Comparison of ENCODE assay signal across 24 cellular contexts in the genomic region with DNA sequence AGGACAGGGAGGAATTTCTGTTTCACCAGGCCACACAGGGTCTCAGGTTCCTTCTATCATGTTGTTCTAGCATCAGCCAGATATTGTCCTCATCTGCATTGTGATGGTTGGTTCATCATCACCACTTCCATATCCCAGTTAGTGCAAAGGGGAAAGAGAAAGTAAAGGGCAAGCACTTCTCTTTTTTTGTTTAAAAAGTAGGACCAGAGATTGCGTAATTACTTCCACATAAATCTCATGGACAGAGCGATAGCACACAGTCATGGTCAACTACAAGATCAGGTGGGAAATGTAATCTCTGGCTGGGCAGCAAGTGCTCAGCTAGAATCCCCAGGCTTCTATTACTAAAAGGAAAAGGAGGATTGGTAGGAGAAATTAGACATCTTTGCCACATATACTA.
A peak's percentile ranks its signal among the peaks of the same experiment; 100 is the strongest.
DNase-seq lines count a peak whose midpoint lies in the region; TF ChIP-seq lines count a peak whose summit lies in the region.
"Had no signal": no experiment of that assay in that cellular context is flagged by ENCODE, and none has a peak within 500 bp of the region (broad histone marks: within the 10 kb centered on the region; RNA-seq: fewer than 3 reads in every experiment).

No MANE protein-coding gene starts in this region.

- TF ChIP-seq EP300 in Ishikawa (IDR thresholded peaks at IDR 0.05; ENCODE audit: borderline replicate concordance) (no peak), neural cell (conservative IDR thresholded peaks at IDR 0.05; ENCODE audit: poor library complexity, severe bottlenecking) (no peak)

- no peak overlapping the region for H2AFZ ChIP-seq in neural cell (ENCODE audit: low read depth, low read length)
- H2AFZ ChIP-seq in osteoblast (ENCODE audit: low read length) = no peak overlapping the region
- H2AFZ ChIP-seq: hepatocyte had no signal

- no peaks in the 10 kb centered on the region for H3K9me2 ChIP-seq in neural cell (ENCODE audit: insufficient read depth, low read length)
- H3K9me2 ChIP-seq: SK-N-SH had no signal

- intact Hi-C loops in adrenal gland (cut with DNase I) = no loop called here

- H3K79me2 ChIP-seq in neural cell (replicated peaks; ENCODE audit: insufficient read depth, low read length) = no peaks in the 10 kb centered on the region
- no peaks in the 10 kb centered on the region for H3K79me2 ChIP-seq in osteoblast (ENCODE audit: insufficient read depth, low read length)
- H3K79me2 ChIP-seq: hepatocyte had no signal

- H3K4me3 ChIP-seq in adrenal gland = no peak overlapping the region
- H3K4me3 ChIP-seq in neural cell (ENCODE audit: low read length) = no peak overlapping the region
- H3K4me3 ChIP-seq in osteoblast (ENCODE audit: insufficient read depth, low read length) = no peak overlapping the region
- H3K4me3 ChIP-seq: hepatocyte, lower lobe of right lung, psoas muscle, transverse colon had no signal

- H3K36me3 ChIP-seq in adrenal gland (replicated peaks in 1 of 2) (no peaks in the 10 kb centered on the region), neural cell (ENCODE audit: insufficient read depth, low read length) (peaks cover 2% of the 10 kb centered on the region), osteoblast (ENCODE audit: insufficient read depth, low read length) (no peaks in the 10 kb centered on the region)
- H3K36me3 ChIP-seq: lower lobe of right lung, transverse colon had no signal

- no peaks in the 10 kb centered on the region for H4K20me1 ChIP-seq in neural cell (ENCODE audit: insufficient read depth)
- no peaks in the 10 kb centered on the region for H4K20me1 ChIP-seq in osteoblast (ENCODE audit: insufficient read depth, low read length)

- in situ Hi-C loops in GM13976 (cut with MboI; ENCODE audit: low sequenced_read_pairs, unreplicated experiment) = no loop called here

- 18 to 31% (median 30%) methylated on average over 2 of the region's 2 CpGs for WGBS in adrenal gland, 4 donors

- H3K27ac ChIP-seq in adrenal gland (no peak overlapping the region), neural cell (ENCODE audit: low read length) (peak overlapping the region; percentile 29), osteoblast (ENCODE audit: low read depth, low read length) (no peak overlapping the region)
- H3K27ac ChIP-seq: hepatocyte, lower lobe of right lung, psoas muscle, transverse colon had no signal

- TF ChIP-seq POLR2A in adrenal gland (IDR thresholded peaks at IDR 0.05) = no peak

- H3K4me2 ChIP-seq in neural cell (ENCODE audit: low read length) (no peak overlapping the region), osteoblast (ENCODE audit: insufficient read depth, low read length) (no peak overlapping the region)
- H3K4me2 ChIP-seq: hepatocyte, SK-N-SH had no signal

- TF ChIP-seq CTCF in adrenal gland (IDR thresholded peaks at IDR 0.05) (no peak), neural cell (IDR thresholded peaks at IDR 0.05; ENCODE audit: poor library complexity, severe bottlenecking) (no peak), GM13976 (IDR thresholded peaks at IDR 0.05; ENCODE audit: borderline replicate concordance, control extremely low read depth, extremely low read depth, insufficient read depth, missing control alignments) (no peak), osteoblast (IDR thresholded peaks at IDR 0.05; ENCODE audit: extremely low read depth, low read depth, low read length) (no peak)

- H3K9ac ChIP-seq in neural cell (ENCODE audit: low read length) = no peak overlapping the region
- H3K9ac ChIP-seq: SK-N-SH had no signal

- no peaks in the 10 kb centered on the region for H3K27me3 ChIP-seq in adrenal gland
- no peaks in the 10 kb centered on the region for H3K27me3 ChIP-seq in neural cell (ENCODE audit: insufficient read depth, low read depth, low read length)
- H3K27me3 ChIP-seq in osteoblast (ENCODE audit: insufficient read depth, low read length) = no peaks in the 10 kb centered on the region
- H3K27me3 ChIP-seq: hepatocyte, transverse colon had no signal

- DNase-seq in NCI-H226 (peak; percentile 14), adrenal gland (peak in 5 of 7 donors; percentile 15 to 47 (median 23)), GM13976 (ENCODE audit: low spot score) (no peak), osteoblast (ENCODE audit: insufficient read length, low spot score, missing footprints) (no peak), Ammon's horn (ENCODE audit: low spot score) (no peak)
- DNase-seq in stimulated activated CD4-positive, alpha-beta T cell treated with anti-CD3 and anti-CD28 coated beads, Interleukin-15, amount 100 ng/mL, for 24 hours = no peak
- DNase-seq: activated CD4-positive, alpha-beta T cell treated with anti-CD3 and anti-CD28 coated beads for 1 hour; activated CD8-positive, alpha-beta memory T cell treated with anti-CD3 and anti-CD28 coated beads, Interleukin-2, amount 50 U/mL, for 48 hours; activated CD8-positive, alpha-beta T cell treated with anti-CD3 and anti-CD28 coated beads for 36 hours; aorta; C1 segment of cervical spinal cord; COR-L47; lower lobe of right lung; MM.1S; naive thymus-derived CD4-positive, alpha-beta T cell; NCI-H146; NCI-H774; psoas muscle; T-helper 2 cell; transverse colon had no signal

- TF ChIP-seq RAD21 in Ishikawa (IDR thresholded peaks at IDR 0.05; ENCODE audit: low read depth) = no peak
- no peak for TF ChIP-seq RAD21 in neural cell (conservative IDR thresholded peaks at IDR 0.05)

- no peaks in the 10 kb centered on the region for H3F3A ChIP-seq in neural cell (ENCODE audit: insufficient read depth, low read length, poor library complexity, severe bottlenecking)

- H3K4me1 ChIP-seq in adrenal gland (replicated peaks in 1 of 2) = no peaks in the 10 kb centered on the region
- H3K4me1 ChIP-seq in osteoblast (ENCODE audit: insufficient read depth, low read length) = no peaks in the 10 kb centered on the region
- H3K4me1 ChIP-seq: lower lobe of right lung, psoas muscle, transverse colon had no signal

- H3K9me3 ChIP-seq in adrenal gland (replicated peaks in 1 of 3) (no peaks in the 10 kb centered on the region), neural cell (ENCODE audit: low read length) (no peaks in the 10 kb centered on the region), osteoblast (ENCODE audit: low read depth, low read length) (no peaks in the 10 kb centered on the region)
- H3K9me3 ChIP-seq: lower lobe of right lung, psoas muscle, SK-N-SH, transverse colon had no signal

TF ChIP-seq in Ishikawa, 13 proteins besides CTCF, POLR2A, EP300 and RAD21:
- TF ChIP-seq EGR1 (IDR thresholded peaks at IDR 0.05) (no peak), ZBTB7A (IDR thresholded peaks at IDR 0.05; ENCODE audit: low read depth) (no peak), TAF1 (IDR thresholded peaks at IDR 0.05; ENCODE audit: low read depth) (no peak), TCF12 (IDR thresholded peaks at IDR 0.05; ENCODE audit: low read depth) (no peak), CREB1 (IDR thresholded peaks at IDR 0.05; ENCODE audit: low read depth) (no peak), NFIC (IDR thresholded peaks at IDR 0.05) (no peak), CEBPB (IDR thresholded peaks at IDR 0.05) (peak; percentile 92), YY1 (IDR thresholded peaks at IDR 0.05; ENCODE audit: low read depth) (no peak)
- TF ChIP-seq, protein P1, sequence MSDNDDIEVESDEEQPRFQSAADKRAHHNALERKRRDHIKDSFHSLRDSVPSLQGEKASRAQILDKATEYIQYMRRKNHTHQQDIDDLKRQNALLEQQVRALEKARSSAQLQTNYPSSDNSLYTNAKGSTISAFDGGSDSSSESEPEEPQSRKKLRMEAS (IDR thresholded peaks at IDR 0.05) = no peak

TF ChIP-seq in neural cell, 6 proteins besides CTCF, POLR2A, EP300 and RAD21:
- TF ChIP-seq EZH2 (IDR thresholded peaks at IDR 0.05; ENCODE audit: borderline replicate concordance, insufficient read depth, low read length, poor library complexity, severe bottlenecking) (no peak), SMC3 (conservative IDR thresholded peaks at IDR 0.05; ENCODE audit: poor library complexity) (no peak), POLR2AphosphoS5 (IDR thresholded peaks at IDR 0.05) (no peak), MXI1 (conservative IDR thresholded peaks at IDR 0.05; ENCODE audit: poor library complexity, severe bottlenecking) (no peak), TAF1 (IDR thresholded peaks at IDR 0.05; ENCODE audit: low read depth) (no peak)
- TF ChIP-seq, protein P2, sequence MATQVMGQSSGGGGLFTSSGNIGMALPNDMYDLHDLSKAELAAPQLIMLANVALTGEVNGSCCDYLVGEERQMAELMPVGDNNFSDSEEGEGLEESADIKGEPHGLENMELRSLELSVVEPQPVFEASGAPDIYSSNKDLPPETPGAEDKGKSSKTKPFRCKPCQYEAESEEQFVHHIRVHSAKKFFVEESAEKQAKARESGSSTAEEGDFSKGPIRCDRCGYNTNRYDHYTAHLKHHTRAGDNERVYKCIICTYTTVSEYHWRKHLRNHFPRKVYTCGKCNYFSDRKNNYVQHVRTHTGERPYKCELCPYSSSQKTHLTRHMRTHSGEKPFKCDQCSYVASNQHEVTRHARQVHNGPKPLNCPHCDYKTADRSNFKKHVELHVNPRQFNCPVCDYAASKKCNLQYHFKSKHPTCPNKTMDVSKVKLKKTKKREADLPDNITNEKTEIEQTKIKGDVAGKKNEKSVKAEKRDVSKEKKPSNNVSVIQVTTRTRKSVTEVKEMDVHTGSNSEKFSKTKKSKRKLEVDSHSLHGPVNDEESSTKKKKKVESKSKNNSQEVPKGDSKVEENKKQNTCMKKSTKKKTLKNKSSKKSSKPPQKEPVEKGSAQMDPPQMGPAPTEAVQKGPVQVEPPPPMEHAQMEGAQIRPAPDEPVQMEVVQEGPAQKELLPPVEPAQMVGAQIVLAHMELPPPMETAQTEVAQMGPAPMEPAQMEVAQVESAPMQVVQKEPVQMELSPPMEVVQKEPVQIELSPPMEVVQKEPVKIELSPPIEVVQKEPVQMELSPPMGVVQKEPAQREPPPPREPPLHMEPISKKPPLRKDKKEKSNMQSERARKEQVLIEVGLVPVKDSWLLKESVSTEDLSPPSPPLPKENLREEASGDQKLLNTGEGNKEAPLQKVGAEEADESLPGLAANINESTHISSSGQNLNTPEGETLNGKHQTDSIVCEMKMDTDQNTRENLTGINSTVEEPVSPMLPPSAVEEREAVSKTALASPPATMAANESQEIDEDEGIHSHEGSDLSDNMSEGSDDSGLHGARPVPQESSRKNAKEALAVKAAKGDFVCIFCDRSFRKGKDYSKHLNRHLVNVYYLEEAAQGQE (IDR thresholded peaks at IDR 0.05; ENCODE audit: borderline replicate concordance) = no peak

Comparison
In these comparisons a context has a peak if more than half of its experiments do, and no peak if none do; other contexts are left out.
1. DNase-seq: peak in NCI-H226 (single experiment) and adrenal gland (5 of 7); none in GM13976 (single experiment), osteoblast (single experiment), Ammon's horn (single experiment) and stimulated activated CD4-positive, alpha-beta T cell treated with anti-CD3 and anti-CD28 coated beads, Interleukin-15, amount 100 ng/mL, for 24 hours (single experiment).